In the genomic region with DNA sequence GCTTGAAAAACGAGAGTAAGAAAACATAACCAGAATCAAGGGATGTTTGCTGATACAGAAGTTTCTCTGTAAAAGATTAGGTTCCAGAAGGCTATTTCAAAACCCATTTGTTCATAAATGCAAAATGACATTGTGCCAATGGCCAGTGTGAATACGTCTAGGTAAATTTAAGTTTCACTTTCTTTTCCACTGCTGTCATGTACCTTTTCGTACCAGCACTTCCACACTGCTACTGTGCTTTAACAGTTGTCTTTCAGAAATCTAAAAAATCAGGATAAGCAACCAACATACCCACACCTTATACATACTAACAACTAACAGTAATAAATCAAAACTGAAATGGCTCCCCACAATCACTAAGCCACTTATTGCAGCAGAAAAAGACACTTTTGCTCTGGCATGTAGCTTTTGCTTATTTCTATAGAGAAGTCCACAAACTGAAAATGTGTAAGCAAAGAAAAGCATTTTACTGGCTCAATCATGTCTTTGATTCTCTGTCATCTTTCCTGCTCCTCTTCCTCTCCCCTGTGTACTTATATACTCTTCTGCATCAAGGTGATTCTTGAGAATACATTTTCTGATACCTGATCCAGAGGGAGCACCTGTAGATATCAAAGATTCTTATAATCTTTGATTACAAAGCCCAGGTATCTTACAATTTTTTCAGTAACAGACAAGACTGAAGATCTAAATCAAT, we compare ENCODE assay signal across 8 cellular contexts. TPM values are rescaled to one million over a fixed set of nuclear protein-coding genes. Genes with fewer than 3 reads are reported as not detected.
DNase-seq lines count a peak whose midpoint lies in the region; ATAC-seq, FAIRE-seq and TF ChIP-seq lines count a peak whose summit lies in the region.

No MANE protein-coding gene starts in this region.

- TF ChIP-seq POLR2A in Peyer's patch (IDR thresholded peaks at IDR 0.05): no peak

- H3K9ac ChIP-seq in GM23248: no peak overlapping the region

- 65 to 72% methylated on average over 3 of the region's 3 CpGs for WGBS in GM23248 (ENCODE audit: low coverage in 1 of 2, low lambda C conversion rate in 2 of 2, missing lambda C conversion rate in 2 of 2), 2 experiments

- H4K20me1 ChIP-seq in GM23248 (ENCODE audit: insufficient read depth): no peaks in the 10 kb centered on the region

- no peaks in the 10 kb centered on the region for H3K9me2 ChIP-seq in GM23248 (ENCODE audit: insufficient read depth)

- H3K4me3 Mint-ChIP-seq in stimulated activated naive CD8-positive, alpha-beta T cell treated with anti-CD3 and anti-CD28 coated beads, Interleukin-15, amount 100 ng/mL, for 72 hours: peak overlapping the region; percentile 69 to 80

- peaks cover 43% of the 10 kb centered on the region for H3K4me1 Mint-ChIP-seq in stimulated activated naive CD8-positive, alpha-beta T cell treated with anti-CD3 and anti-CD28 coated beads, Interleukin-15, amount 100 ng/mL, for 72 hours

- H3K9me3 Mint-ChIP-seq in stimulated activated naive CD8-positive, alpha-beta T cell treated with anti-CD3 and anti-CD28 coated beads, Interleukin-15, amount 100 ng/mL, for 72 hours: no peaks in the 10 kb centered on the region

- peaks cover 100% of the 10 kb centered on the region for H3K79me2 ChIP-seq in GM23248 (ENCODE audit: insufficient read depth)

- no peak for FAIRE-seq in urothelium cell line (lab: Jason Lieb, UNC)

- peak; percentile 59 for DNase-seq in GM12864 (ENCODE audit: low read depth)
- peak; percentile 26 for DNase-seq in GM23248
- DNase-seq in Peyer's patch: no peak
- DNase-seq in fibroblast of the aortic adventitia (ENCODE audit: low read depth): peak; percentile 54
- no peak for DNase-seq in stimulated activated naive CD8-positive, alpha-beta T cell treated with anti-CD3 and anti-CD28 coated beads, Interleukin-15, amount 100 ng/mL, for 72 hours
- DNase-seq in AG08396 (ENCODE audit: low spot score): no peak
- DNase-seq in urothelium cell line (ENCODE audit: low spot score): no peak
- no peak for DNase-seq in 8988T

- no peak overlapping the region for H2AFZ ChIP-seq in GM23248

- in situ Hi-C loops in GM23248 (cut with MboI): no loop called here

- H3K36me3 ChIP-seq in GM23248 (ENCODE audit: low read depth): peaks cover 5% of the 10 kb centered on the region; the same call in 1 of the 2 replicates
- H3K36me3 ChIP-seq in Peyer's patch: peaks cover 0 to 9% (median 0%) of the 10 kb centered on the region in 3 donors

- peaks cover 17% of the 10 kb centered on the region for H3F3A ChIP-seq in GM23248 (ENCODE audit: insufficient read depth)

- H3K4me3 ChIP-seq in GM12864 (ENCODE audit: low read depth, low read length) (peak overlapping the region; percentile 1; the same call in 1 of the 2 replicates), GM23248 (0 out of 2 replicates have a peak overlapping the region, but pooled peaks have one; percentile 14), Peyer's patch (peak overlapping the region in 2 of 4 donors; percentile 25), fibroblast of the aortic adventitia (ENCODE audit: low read depth, low read length) (peak overlapping the region; percentile 43)

- H3K4me1 ChIP-seq in GM23248 (ENCODE audit: insufficient read depth): peaks cover 32% of the 10 kb centered on the region
- H3K4me1 ChIP-seq in Peyer's patch: peaks cover 0 to 37% (median 11%) of the 10 kb centered on the region in 4 donors

- no peak for TF ChIP-seq CTCF in GM12864 (IDR thresholded peaks at IDR 0.05; ENCODE audit: low read depth, low read length, missing control alignments)
- TF ChIP-seq CTCF in Peyer's patch (IDR thresholded peaks at IDR 0.05): no peak
- TF ChIP-seq CTCF in fibroblast of the aortic adventitia (IDR thresholded peaks at IDR 0.05; ENCODE audit: insufficient read depth, low read length): no peak

- ATAC-seq in stimulated activated naive CD8-positive, alpha-beta T cell treated with anti-CD3 and anti-CD28 coated beads, Interleukin-15, amount 100 ng/mL, for 72 hours: peak; percentile 38

- no peaks in the 10 kb centered on the region for H3K9me3 ChIP-seq in GM23248 (ENCODE audit: low read depth)
- no peaks in the 10 kb centered on the region for H3K9me3 ChIP-seq in Peyer's patch

- H3K27me3 Mint-ChIP-seq in stimulated activated naive CD8-positive, alpha-beta T cell treated with anti-CD3 and anti-CD28 coated beads, Interleukin-15, amount 100 ng/mL, for 72 hours: no peaks in the 10 kb centered on the region

- peak overlapping the region; percentile 17 for H3K4me2 ChIP-seq in GM23248 (ENCODE audit: unreplicated experiment)

- H3K27ac ChIP-seq in GM23248 (no peak overlapping the region), Peyer's patch (peak overlapping the region; percentile 74 to 83 (median 81))

- peak overlapping the region; percentile 29 to 91 for H3K27ac Mint-ChIP-seq in stimulated activated naive CD8-positive, alpha-beta T cell treated with anti-CD3 and anti-CD28 coated beads, Interleukin-15, amount 100 ng/mL, for 72 hours

- H3K27me3 ChIP-seq in GM23248 (replicated peaks; ENCODE audit: insufficient read depth) (no peaks in the 10 kb centered on the region), Peyer's patch (no peaks in the 10 kb centered on the region)

RNA-seq across cellular contexts. Expression of a gene that starts 34.3 kb away (rescaled TPM):
- total RNA-seq in GM23248 (2014; rRNA removed; shearing (Covaris generic)): 36.1 and 43.8 TPM in 2 replicates
- 39.9 and 42.7 TPM in 2 replicates for polyA plus RNA-seq in GM23248 (2016; fragmentation: Nextera tagmentation; extraction: Ambion mirVana)
- total RNA-seq in Peyer's patch (100 to 1,000 TPM in 2 of 4 donors, 10 to 100 TPM in 2; 77.7 to 145 (median 106) TPM), fibroblast of the aortic adventitia (ENCODE audit: low replicate concordance) (47.0 and 51.0 TPM in 2 replicates)

Comparison
In these comparisons a context has a peak if more than half of its experiments do, and no peak if none do; other contexts are left out.
1. DNase-seq: peak in GM12864 (single experiment), GM23248 (single experiment) and fibroblast of the aortic adventitia (single experiment); none in Peyer's patch (0 of 3), stimulated activated naive CD8-positive, alpha-beta T cell treated with anti-CD3 and anti-CD28 coated beads, Interleukin-15, amount 100 ng/mL, for 72 hours (0 of 2), AG08396 (single experiment), urothelium cell line (single experiment) and 8988T (single experiment).